18 cellular contexts compared by ENCODE assay signal in genomic region chr4:8104491-8105302, GRCh38. TPM values are rescaled to one million over a fixed set of nuclear protein-coding genes. Genes with fewer than 3 reads are reported as not detected.
DNase-seq lines count a peak whose midpoint lies in the region; ATAC-seq, FAIRE-seq and TF ChIP-seq lines count a peak whose summit lies in the region.
"Had no signal": no experiment of that assay in that cellular context is flagged by ENCODE, and none has a peak within 500 bp of the region (broad histone marks: within the 10 kb centered on the region; RNA-seq: fewer than 3 reads in every experiment).

No MANE protein-coding gene starts in this region.

- H3K79me2 ChIP-seq in osteoblast (ENCODE audit: insufficient read depth, low read length), result no peaks in the 10 kb centered on the region

- no peak overlapping the region for H3K4me3 ChIP-seq in BLaER1 treated with 17β-estradiol and CSF1 and Interleukin-3, amounts not matched to agents 10 nM and 100 nM
- H3K4me3 ChIP-seq in NT2/D1 (ENCODE audit: insufficient read length, low read depth) (no peak overlapping the region), kidney (ENCODE audit: low read length in 2 of 2) (no peak overlapping the region), osteoblast (ENCODE audit: insufficient read depth, low read length) (no peak overlapping the region), sigmoid colon (no peak overlapping the region)
- H3K4me3 ChIP-seq: GM23248, HAP-1, K562 had no signal

- peak overlapping the region in 1 of 11 experiments; percentile 5; a peak in 1 of 22 replicates for H3K9ac ChIP-seq in BLaER1 treated with 17β-estradiol and CSF1 and Interleukin-3, amounts not matched to agents 10 nM and 100 nM
- H3K9ac ChIP-seq in NT2/D1 (ENCODE audit: insufficient read length, low read depth) (peak overlapping the region; percentile 6), kidney (ENCODE audit: low read length in 2 of 2) (no peak overlapping the region)
- H3K9ac ChIP-seq: GM23248 had no signal

- H3K9me3 ChIP-seq in BLaER1 treated with 17β-estradiol and CSF1 and Interleukin-3, amounts not matched to agents 10 nM and 100 nM (replicated peaks in 1 of 11), result no peaks in the 10 kb centered on the region
- peaks cover 11% of the 10 kb centered on the region; the same call in 1 of the 2 replicates for H3K9me3 ChIP-seq in NT2/D1 (ENCODE audit: insufficient read depth, low read length)
- no peaks in the 10 kb centered on the region for H3K9me3 ChIP-seq in kidney (ENCODE audit: control insufficient read depth in 1 of 2, low read length in 2 of 2)
- no peaks in the 10 kb centered on the region for H3K9me3 ChIP-seq in osteoblast (ENCODE audit: low read depth, low read length)
- no peaks in the 10 kb centered on the region for H3K9me3 ChIP-seq in sigmoid colon
- H3K9me3 ChIP-seq: BE2C, Caco-2, HAP-1 had no signal

- intact Hi-C loops in kidney (cut with DNase I), result no loop called here
- intact Hi-C loops in sigmoid colon (cut with DNase I), result no loop called here

- FAIRE-seq in kidney (lab: Jason Lieb, UNC), result no peak
- FAIRE-seq: A204.1, HTR-8/SVneo, K562 had no signal

- TF ChIP-seq POLR2A in sigmoid colon (IDR thresholded peaks at IDR 0.05), result no peak

- no peak overlapping the region for H2AFZ ChIP-seq in osteoblast (ENCODE audit: low read length)
- H2AFZ ChIP-seq: GM23248 had no signal

- no peak for ATAC-seq in GM21528 (IDR thresholded peaks at IDR 0.05; ENCODE audit: low FRiP score, unreplicated experiment)
- ATAC-seq: K562 had no signal

- H3K27ac ChIP-seq in BLaER1 treated with 17β-estradiol and CSF1 and Interleukin-3, amounts not matched to agents 10 nM and 100 nM, result no peak overlapping the region
- H3K27ac ChIP-seq in kidney (ENCODE audit: low read depth in 2 of 2, low read length in 2 of 2), result no peak overlapping the region
- H3K27ac ChIP-seq in osteoblast (ENCODE audit: low read depth, low read length), result no peak overlapping the region
- H3K27ac ChIP-seq in sigmoid colon, result no peak overlapping the region
- H3K27ac ChIP-seq: GM23248 had no signal

- WGBS in sigmoid colon, 2 donors, result 77 to 86% methylated on average over 22 of the region's 22 CpGs

- DNase-seq in NT2/D1 (ENCODE audit: low read depth, low spot score), result no peak
- DNase-seq in kidney, result peak; percentile 45
- DNase-seq in osteoblast (ENCODE audit: insufficient read length, low spot score, missing footprints), result peak; percentile 64
- DNase-seq in activated T-cell treated with anti-CD3 and anti-CD28 coated beads, Interleukin-2, amount 50 U/mL, for 48 hours, result no peak
- no peak for DNase-seq in sigmoid colon
- DNase-seq: BE2C; Caco-2; CD8-positive, alpha-beta memory T cell; DMS53; GF-D8; GM23248 had no signal

- H4K20me1 ChIP-seq in BLaER1 treated with 17β-estradiol and CSF1 and Interleukin-3, amounts not matched to agents 10 nM and 100 nM, result peaks cover 0 to 49% (median 0%) of the 10 kb centered on the region in 11 experiments; a peak in 5 of 22 replicates
- H4K20me1 ChIP-seq in osteoblast (ENCODE audit: insufficient read depth, low read length), result no peaks in the 10 kb centered on the region

- peaks cover 0 to 63% (median 31%) of the 10 kb centered on the region in 11 experiments; a peak in 18 of 22 replicates for H3K27me3 ChIP-seq in BLaER1 treated with 17β-estradiol and CSF1 and Interleukin-3, amounts not matched to agents 10 nM and 100 nM
- no peaks in the 10 kb centered on the region for H3K27me3 ChIP-seq in NT2/D1 (ENCODE audit: insufficient read depth, insufficient read length)
- peaks cover 43% of the 10 kb centered on the region for H3K27me3 ChIP-seq in osteoblast (ENCODE audit: insufficient read depth, low read length)
- H3K27me3 ChIP-seq in sigmoid colon, result no peaks in the 10 kb centered on the region
- H3K27me3 ChIP-seq: BE2C had no signal

- no peaks in the 10 kb centered on the region for H3K36me3 ChIP-seq in BLaER1 treated with 17β-estradiol and CSF1 and Interleukin-3, amounts not matched to agents 10 nM and 100 nM
- no peaks in the 10 kb centered on the region for H3K36me3 ChIP-seq in NT2/D1 (ENCODE audit: insufficient read depth, insufficient read length, low read length)
- no peaks in the 10 kb centered on the region for H3K36me3 ChIP-seq in kidney (ENCODE audit: control insufficient read depth in 1 of 2, insufficient read depth in 2 of 2, low read length in 2 of 2)
- H3K36me3 ChIP-seq in osteoblast (ENCODE audit: insufficient read depth, low read length), result no peaks in the 10 kb centered on the region
- no peaks in the 10 kb centered on the region for H3K36me3 ChIP-seq in sigmoid colon
- H3K36me3 ChIP-seq: BE2C, HAP-1 had no signal

- H3K4me1 ChIP-seq in BLaER1 treated with 17β-estradiol and CSF1 and Interleukin-3, amounts not matched to agents 10 nM and 100 nM, result peaks cover 8 to 68% (median 58%) of the 10 kb centered on the region in 10 experiments; a peak in 19 of 20 replicates
- H3K4me1 ChIP-seq in NT2/D1 (ENCODE audit: insufficient read depth, insufficient read length), result peaks cover 25% of the 10 kb centered on the region
- H3K4me1 ChIP-seq in kidney (ENCODE audit: control insufficient read depth in 1 of 2, insufficient read depth in 1 of 2, low read depth in 1 of 2, low read length in 2 of 2), result peaks cover 0 to 2% of the 10 kb centered on the region in 2 donors
- peaks cover 5% of the 10 kb centered on the region for H3K4me1 ChIP-seq in osteoblast (ENCODE audit: insufficient read depth, low read length)
- peaks cover 0 to 8% (median 0%) of the 10 kb centered on the region in 4 donors for H3K4me1 ChIP-seq in sigmoid colon
- H3K4me1 ChIP-seq: BE2C, Caco-2 had no signal

- TF ChIP-seq EP300 in sigmoid colon (IDR thresholded peaks at IDR 0.05), result no peak

- TF ChIP-seq CTCF in kidney (IDR thresholded peaks at IDR 0.05; ENCODE audit: borderline replicate concordance, extremely low read depth, insufficient read depth) (no peak), osteoblast (IDR thresholded peaks at IDR 0.05; ENCODE audit: extremely low read depth, low read depth, low read length) (no peak), sigmoid colon (IDR thresholded peaks at IDR 0.05) (no peak)

- H3K4me2 ChIP-seq in BLaER1 treated with 17β-estradiol and CSF1 and Interleukin-3, amounts not matched to agents 10 nM and 100 nM, result peak overlapping the region in 9 of 11 experiments; percentile 29 to 88 (median 76); a peak in 18 of 22 replicates
- H3K4me2 ChIP-seq in osteoblast (ENCODE audit: insufficient read depth, low read length), result no peak overlapping the region

RNA-seq across cellular contexts. Expression of gene ABLIM2, which starts 53.9 kb away (rescaled TPM):
- total RNA-seq in kidney, result 23.3 TPM
- 9.5 TPM for polyA plus RNA-seq in kidney (ENCODE audit: insufficient read depth, low read depth, low replicate concordance)
- total RNA-seq in osteoblast, result 0.29 and 0.36 TPM in 2 replicates
- 1 to 10 TPM; 3.1 to 8.9 (median 5.6) TPM for total RNA-seq in sigmoid colon
- 10 to 100 TPM in 2 of 3 donors, 1 to 10 TPM in 1; 7.4 to 15.0 (median 11.3) TPM for polyA plus RNA-seq in sigmoid colon
- total RNA-seq: GM23248, K562 had no signal
- polyA plus RNA-seq: AG04450, GM23248, K562 had no signal

Comparison
In these comparisons a context has a peak if more than half of its experiments do, and no peak if none do; other contexts are left out.
1. DNase-seq: peak in kidney (single experiment) and osteoblast (single experiment); none in NT2/D1 (single experiment), activated T-cell treated with anti-CD3 and anti-CD28 coated beads, Interleukin-2, amount 50 U/mL, for 48 hours (0 of 2) and sigmoid colon (single experiment).